Comparison of ENCODE assay signal across 20 cellular contexts in the genomic region with DNA sequence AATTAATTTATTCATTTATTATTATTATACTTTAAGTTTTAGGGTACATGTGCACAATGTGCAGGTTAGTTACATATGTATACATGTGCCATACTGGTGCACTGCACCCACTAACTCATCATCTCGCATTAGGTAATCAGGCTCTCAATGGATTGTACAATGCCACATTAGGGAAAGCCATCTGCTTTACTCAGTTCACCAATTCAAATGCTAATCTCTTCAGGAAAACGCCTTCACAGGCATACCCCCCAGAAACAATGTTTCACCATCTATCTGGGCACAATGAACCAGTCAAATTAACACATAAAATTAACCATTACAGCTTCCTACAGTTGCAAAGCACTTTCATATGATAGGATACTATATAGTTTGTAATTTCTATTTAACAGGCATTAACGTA.
"Had no signal": no experiment of that assay in that cellular context is flagged by ENCODE, and none has a peak within 500 bp of the region (broad histone marks: within the 10 kb centered on the region; RNA-seq: fewer than 3 reads in every experiment).

No MANE protein-coding gene starts in this region.

- H3K36me3 ChIP-seq: heart left ventricle, neutrophil, right lobe of liver, tibial nerve, upper lobe of right lung, vagina had no signal

- H3K27me3 Mint-ChIP-seq: stimulated activated memory B cell treated with anti-CD40 and anti-IgM and Interleukin-4, amounts not matched to agents 10 μg/mL and 1 μg/mL and 100 μg/mL, for 72 hours had no signal

- H3K9me3 Mint-ChIP-seq: naive thymus-derived CD4-positive, alpha-beta T cell; nephron progenitor cell; stimulated activated memory B cell treated with anti-CD40 and anti-IgM and Interleukin-4, amounts not matched to agents 10 μg/mL and 1 μg/mL and 100 μg/mL, for 72 hours; stimulated activated naive CD8-positive, alpha-beta T cell treated with anti-CD3 and anti-CD28 coated beads, Interleukin-15, Interleukin-2, amounts not matched to agents 100 ng/mL and 50 ng/mL, for 24 hours had no signal

- H3K4me1 ChIP-seq: heart left ventricle, psoas muscle, right lobe of liver, testis, tibial nerve, upper lobe of right lung, vagina had no signal

- ATAC-seq: heart left ventricle; naive thymus-derived CD4-positive, alpha-beta T cell; psoas muscle; right lobe of liver; stimulated activated memory B cell treated with anti-CD40 and anti-IgM and Interleukin-4, amounts not matched to agents 10 μg/mL and 1 μg/mL and 100 μg/mL, for 72 hours; upper lobe of right lung had no signal

- H3K27me3 ChIP-seq: heart left ventricle, neutrophil, right lobe of liver, testis, tibial nerve, upper lobe of right lung, vagina had no signal

- H3K4me1 Mint-ChIP-seq: naive thymus-derived CD4-positive, alpha-beta T cell; nephron progenitor cell; stimulated activated memory B cell treated with anti-CD40 and anti-IgM and Interleukin-4, amounts not matched to agents 10 μg/mL and 1 μg/mL and 100 μg/mL, for 72 hours had no signal

- H3K4me3 Mint-ChIP-seq: naive thymus-derived CD4-positive, alpha-beta T cell; nephron progenitor cell; stimulated activated memory B cell treated with anti-CD40 and anti-IgM and Interleukin-4, amounts not matched to agents 10 μg/mL and 1 μg/mL and 100 μg/mL, for 72 hours; stimulated activated naive CD8-positive, alpha-beta T cell treated with anti-CD3 and anti-CD28 coated beads, Interleukin-15, Interleukin-2, amounts not matched to agents 100 ng/mL and 50 ng/mL, for 24 hours had no signal

- H3K27ac Mint-ChIP-seq: naive thymus-derived CD4-positive, alpha-beta T cell; nephron progenitor cell; stimulated activated memory B cell treated with anti-CD40 and anti-IgM and Interleukin-4, amounts not matched to agents 10 μg/mL and 1 μg/mL and 100 μg/mL, for 72 hours; stimulated activated naive CD8-positive, alpha-beta T cell treated with anti-CD3 and anti-CD28 coated beads, Interleukin-15, Interleukin-2, amounts not matched to agents 100 ng/mL and 50 ng/mL, for 24 hours had no signal

- DNase-seq: dermis blood vessel endothelial cell; erythroblast; foreskin melanocyte; heart left ventricle; hippocampal formation; kidney glomerular epithelial cell; mammary epithelial cell; naive thymus-derived CD4-positive, alpha-beta T cell; nephron progenitor cell; psoas muscle; retina; right lobe of liver; stimulated activated CD4-positive, alpha-beta T cell treated with anti-CD3 and anti-CD28 coated beads, Interleukin-4, amount 100 ng/mL, for 1 hour; testis; upper lobe of right lung had no signal

- H3K4me3 ChIP-seq: heart left ventricle, psoas muscle, right lobe of liver, testis, tibial nerve, upper lobe of right lung, vagina had no signal

- H3K9me3 ChIP-seq: heart left ventricle, neutrophil, psoas muscle, right lobe of liver, testis, tibial nerve, upper lobe of right lung, vagina had no signal

- H3K36me3 Mint-ChIP-seq: naive thymus-derived CD4-positive, alpha-beta T cell; stimulated activated memory B cell treated with anti-CD40 and anti-IgM and Interleukin-4, amounts not matched to agents 10 μg/mL and 1 μg/mL and 100 μg/mL, for 72 hours had no signal

- H3K27ac ChIP-seq: heart left ventricle, neutrophil, psoas muscle, right lobe of liver, testis, tibial nerve, upper lobe of right lung, vagina had no signal
